Comparison of ENCODE assay signal across 19 cellular contexts in the genomic region with DNA sequence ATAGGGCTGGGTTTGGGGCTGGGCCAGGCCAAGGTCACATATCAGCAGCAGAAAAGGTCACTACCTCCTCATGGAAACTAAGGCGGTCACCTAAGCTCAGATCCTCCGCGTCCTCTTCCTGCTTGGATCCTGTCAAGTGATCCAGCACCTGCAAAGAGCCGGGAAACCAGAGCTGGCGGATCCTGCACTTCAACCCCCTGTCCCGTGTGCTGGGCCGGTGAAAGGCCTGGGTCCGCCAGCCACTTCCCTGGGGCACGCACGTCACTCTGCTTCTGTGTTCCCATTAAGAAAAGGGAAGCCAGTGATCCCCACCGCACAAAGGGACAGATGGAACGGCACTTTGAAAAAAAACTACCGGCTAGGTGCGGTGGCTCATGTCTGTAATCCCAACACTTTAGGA.
DNase-seq lines count a peak whose midpoint lies in the region; ATAC-seq and TF ChIP-seq lines count a peak whose summit lies in the region.
"Had no signal": no experiment of that assay in that cellular context is flagged by ENCODE, and none has a peak within 500 bp of the region (broad histone marks: within the 10 kb centered on the region; RNA-seq: fewer than 3 reads in every experiment).

No MANE protein-coding gene starts in this region.

- H3K27ac ChIP-seq in epithelial cell of prostate, result peak overlapping the region; percentile 9
- H3K27ac ChIP-seq: KMS-11 had no signal

- ATAC-seq in HG02884 (IDR thresholded peaks at IDR 0.05; ENCODE audit: unreplicated experiment), result no peak
- ATAC-seq: activated naive CD8-positive, alpha-beta T cell treated with anti-CD3 and anti-CD28 coated beads, Interleukin-2, amount 50 U/mL, for 24 hours; esophagus mucosa; stimulated activated effector memory CD8-positive, alpha-beta T cell treated with anti-CD3 and anti-CD28 coated beads, Interleukin-12 subunit alpha, Interleukin-12 subunit beta, amount 100 ng/mL, for 72 hours had no signal

- intact Hi-C loops in CD14-positive monocyte (cut with micrococcal nuclease), result no loop called here

- no peak for TF ChIP-seq CTCF in CD14-positive monocyte (IDR thresholded peaks at IDR 0.05)
- no peak for TF ChIP-seq CTCF in HFFc6 (IDR thresholded peaks at IDR 0.05)
- no peak for TF ChIP-seq CTCF in osteocyte (IDR thresholded peaks at IDR 0.05)

- H3K4me1 Mint-ChIP-seq in CD14-positive monocyte (peaks cover 65% of the 10 kb centered on the region), HFFc6 (ENCODE audit: low read depth) (peaks cover 88% of the 10 kb centered on the region), osteocyte (ENCODE audit: unreplicated experiment) (peaks cover 79% of the 10 kb centered on the region)

- H3K27me3 Mint-ChIP-seq in CD14-positive monocyte (ENCODE audit: low read depth in 3 of 3) (peaks cover 3 to 7% (median 5%) of the 10 kb centered on the region in 3 donors), HFFc6 (ENCODE audit: insufficient read depth) (peaks cover 8% of the 10 kb centered on the region), osteocyte (ENCODE audit: unreplicated experiment) (no peaks in the 10 kb centered on the region)
- H3K27me3 Mint-ChIP-seq: activated naive CD8-positive, alpha-beta T cell treated with anti-CD3 and anti-CD28 coated beads, Interleukin-2, amount 50 U/mL, for 24 hours had no signal

- H3K4me3 Mint-ChIP-seq in CD14-positive monocyte (no peak overlapping the region), HFFc6 (no peak overlapping the region), osteocyte (ENCODE audit: unreplicated experiment) (no peak overlapping the region)
- H3K4me3 Mint-ChIP-seq: activated naive CD8-positive, alpha-beta T cell treated with anti-CD3 and anti-CD28 coated beads, Interleukin-2, amount 50 U/mL, for 24 hours; stimulated activated effector memory CD8-positive, alpha-beta T cell treated with anti-CD3 and anti-CD28 coated beads, Interleukin-12 subunit alpha, Interleukin-12 subunit beta, amount 100 ng/mL, for 72 hours had no signal

- no peak for DNase-seq in CD14-positive monocyte (ENCODE audit: low spot score)
- DNase-seq in HFFc6, result no peak
- DNase-seq in epithelial cell of prostate (ENCODE audit: low read depth, low spot score), result no peak
- DNase-seq in osteocyte (ENCODE audit: extremely low spot score, unreplicated experiment), result no peak
- DNase-seq in pons (ENCODE audit: low spot score), result no peak
- no peak for DNase-seq in ureter (ENCODE audit: low spot score)
- DNase-seq in UCSD-AML1 (lab: John Stamatoyannopoulos, UW; ENCODE audit: unreplicated experiment), result no peak
- DNase-seq: activated CD4-positive, alpha-beta T cell treated with anti-CD3 and anti-CD28 coated beads for 4 hours; activated naive CD8-positive, alpha-beta T cell treated with anti-CD3 and anti-CD28 coated beads, Interleukin-2, amount 50 U/mL, for 24 hours; kidney glomerular epithelial cell; midbrain; NCI-H187 treated with DMSO at 0.1 percent for 48 hours; NCI-H526; retina; thyroid gland had no signal

- peaks cover 0 to 2% (median 0%) of the 10 kb centered on the region in 7 donors for H3K9me3 Mint-ChIP-seq in CD14-positive monocyte
- H3K9me3 Mint-ChIP-seq in HFFc6, result no peaks in the 10 kb centered on the region
- H3K9me3 Mint-ChIP-seq in osteocyte (ENCODE audit: unreplicated experiment), result no peaks in the 10 kb centered on the region
- H3K9me3 Mint-ChIP-seq: activated naive CD8-positive, alpha-beta T cell treated with anti-CD3 and anti-CD28 coated beads, Interleukin-2, amount 50 U/mL, for 24 hours; stimulated activated effector memory CD8-positive, alpha-beta T cell treated with anti-CD3 and anti-CD28 coated beads, Interleukin-12 subunit alpha, Interleukin-12 subunit beta, amount 100 ng/mL, for 72 hours had no signal

- peaks cover 47 to 64% of the 10 kb centered on the region in 2 donors for H3K36me3 Mint-ChIP-seq in CD14-positive monocyte
- peaks cover 47% of the 10 kb centered on the region for H3K36me3 Mint-ChIP-seq in HFFc6 (ENCODE audit: low read depth)
- peaks cover 11% of the 10 kb centered on the region for H3K36me3 Mint-ChIP-seq in osteocyte (ENCODE audit: unreplicated experiment)

- H3K27ac Mint-ChIP-seq in CD14-positive monocyte, result peak overlapping the region in 6 of 7 donors; percentile 6 to 72 (median 36)
- H3K27ac Mint-ChIP-seq in HFFc6, result peak overlapping the region; percentile 72
- peak overlapping the region; percentile 70 for H3K27ac Mint-ChIP-seq in osteocyte (ENCODE audit: unreplicated experiment)
- H3K27ac Mint-ChIP-seq: activated naive CD8-positive, alpha-beta T cell treated with anti-CD3 and anti-CD28 coated beads, Interleukin-2, amount 50 U/mL, for 24 hours; stimulated activated effector memory CD8-positive, alpha-beta T cell treated with anti-CD3 and anti-CD28 coated beads, Interleukin-12 subunit alpha, Interleukin-12 subunit beta, amount 100 ng/mL, for 72 hours had no signal
